In genomic region chr13:100875392-100876043, GRCh38 we compare ENCODE assay signal across 10 cellular contexts.
DNase-seq lines count a peak whose midpoint lies in the region; ATAC-seq and TF ChIP-seq lines count a peak whose summit lies in the region.
"Had no signal": no experiment of that assay in that cellular context is flagged by ENCODE, and none has a peak within 500 bp of the region (broad histone marks: within the 10 kb centered on the region; RNA-seq: fewer than 3 reads in every experiment).

No MANE protein-coding gene starts in this region.

- H3K27ac ChIP-seq in RWPE1 (no peak overlapping the region), MM.1S (ENCODE audit: low read length) (no peak overlapping the region), hepatocyte (no peak overlapping the region)

- no peaks in the 10 kb centered on the region for H3K79me2 ChIP-seq in MM.1S (ENCODE audit: low read length)
- no peaks in the 10 kb centered on the region for H3K79me2 ChIP-seq in hepatocyte

- POLR2A ChIA-PET in RWPE1 (lab: Yijun Ruan, JAX; ENCODE audit: low non-redundant PET) = no interaction called here

- H3K9me2 ChIP-seq in MM.1S (replicated peaks; ENCODE audit: insufficient read depth, low read length) (no peaks in the 10 kb centered on the region), hepatocyte (replicated peaks; ENCODE audit: insufficient read depth) (no peaks in the 10 kb centered on the region)

- CTCF ChIA-PET in RWPE1 (lab: Yijun Ruan, JAX) = no interaction called here

- H3K27me3 ChIP-seq in MM.1S (replicated peaks; ENCODE audit: insufficient read depth, low read length) = no peaks in the 10 kb centered on the region
- no peaks in the 10 kb centered on the region for H3K27me3 ChIP-seq in hepatocyte

- peak; percentile 86 for ATAC-seq in HG02610 (IDR thresholded peaks at IDR 0.05; ENCODE audit: unreplicated experiment)

- no peaks in the 10 kb centered on the region for H4K20me1 ChIP-seq in MM.1S (ENCODE audit: insufficient read depth, low read length)
- H4K20me1 ChIP-seq in hepatocyte (ENCODE audit: insufficient read depth, poor library complexity, severe bottlenecking) = no peaks in the 10 kb centered on the region

- H3K9me3 ChIP-seq in MM.1S (replicated peaks; ENCODE audit: insufficient read depth, low read length) (no peaks in the 10 kb centered on the region), hepatocyte (ENCODE audit: low read depth) (no peaks in the 10 kb centered on the region)

- DNase-seq in GM04503 (ENCODE audit: low read depth) = peak; percentile 69
- peak; percentile 40 for DNase-seq in RWPE1 (ENCODE audit: low spot score)
- peak; percentile 81 for DNase-seq in glomerular visceral epithelial cell (ENCODE audit: extremely low spot score)
- no peak for DNase-seq in HPDE6-E6E7 (ENCODE audit: extremely low spot score)
- DNase-seq in MM.1S = no peak
- no peak for DNase-seq in hepatocyte (ENCODE audit: low spot score)
- no peak for DNase-seq in SIG-M5 (lab: John Stamatoyannopoulos, UW)
- DNase-seq: cortex of kidney had no signal

- H3K36me3 ChIP-seq in MM.1S (replicated peaks; ENCODE audit: insufficient read depth, low read length) = no peaks in the 10 kb centered on the region
- H3K36me3 ChIP-seq in hepatocyte (replicated peaks; ENCODE audit: insufficient read depth, low read depth) = no peaks in the 10 kb centered on the region

- 75% methylated on average over 3 of the region's 3 CpGs for WGBS in hepatocyte (ENCODE audit: low lambda C conversion rate, missing lambda C conversion rate)

- H3K4me2 ChIP-seq in MM.1S (ENCODE audit: low read depth, low read length) (no peak overlapping the region), hepatocyte (no peak overlapping the region)

- no peak overlapping the region for H3K4me3 ChIP-seq in MM.1S (ENCODE audit: low read length)
- H3K4me3 ChIP-seq in hepatocyte = no peak overlapping the region
- H3K4me3 ChIP-seq: skin epidermis had no signal

- no peaks in the 10 kb centered on the region for H3K4me1 ChIP-seq in MM.1S (ENCODE audit: low read length)
- H3K4me1 ChIP-seq in hepatocyte (ENCODE audit: insufficient read depth) = no peaks in the 10 kb centered on the region

- H3K9ac ChIP-seq in MM.1S (ENCODE audit: low read length) = no peak overlapping the region

- no peak overlapping the region for H2AFZ ChIP-seq in MM.1S (ENCODE audit: low read length)
- no peak overlapping the region for H2AFZ ChIP-seq in hepatocyte

- no peak for TF ChIP-seq CTCF in RWPE1 (conservative IDR thresholded peaks at IDR 0.05; ENCODE audit: low read depth)
- no peak for TF ChIP-seq CTCF in MM.1S (IDR thresholded peaks at IDR 0.05; ENCODE audit: low read length)
- TF ChIP-seq CTCF in hepatocyte (IDR thresholded peaks at IDR 0.05; ENCODE audit: poor library complexity) = no peak

- H3F3A ChIP-seq in MM.1S (ENCODE audit: insufficient read depth, low read length) = no peaks in the 10 kb centered on the region

Comparison
In these comparisons a context has a peak if more than half of its experiments do, and no peak if none do; other contexts are left out.
1. DNase-seq: peak in GM04503 (single experiment), RWPE1 (single experiment) and glomerular visceral epithelial cell (single experiment); none in HPDE6-E6E7 (single experiment), MM.1S (single experiment), hepatocyte (single experiment) and SIG-M5 (single experiment).